In genomic region chr5:57042524-57042931, GRCh38 we compare ENCODE assay signal across 2 cellular contexts.
TF ChIP-seq lines count a peak whose summit lies in the region.

No MANE protein-coding gene starts in this region.

TF ChIP-seq in HEK293, 187 proteins besides CTCF, POLR2A, EP300 and RAD21 (continued from another document):
- TF ChIP-seq ZBTB1 (tag by site-specific recombination; IDR thresholded peaks at IDR 0.05) = peak; percentile 92
- no peak for TF ChIP-seq ZNF677 (tag by site-specific recombination; IDR thresholded peaks at IDR 0.05)
- peak; percentile 6; the same call in 1 of the 2 replicates for TF ChIP-seq ZNF654 (tag by site-specific recombination; IDR thresholded peaks at IDR 0.05; ENCODE audit: low read depth)
- TF ChIP-seq HIC1 (tag by site-specific recombination; IDR thresholded peaks at IDR 0.05) = no peak
- TF ChIP-seq KLF8 (tag by site-specific recombination; IDR thresholded peaks at IDR 0.05) = peak; percentile 82
- peak; percentile 97 for TF ChIP-seq ZNF692 (tag by site-specific recombination; IDR thresholded peaks at IDR 0.05)
- TF ChIP-seq, protein P1, sequence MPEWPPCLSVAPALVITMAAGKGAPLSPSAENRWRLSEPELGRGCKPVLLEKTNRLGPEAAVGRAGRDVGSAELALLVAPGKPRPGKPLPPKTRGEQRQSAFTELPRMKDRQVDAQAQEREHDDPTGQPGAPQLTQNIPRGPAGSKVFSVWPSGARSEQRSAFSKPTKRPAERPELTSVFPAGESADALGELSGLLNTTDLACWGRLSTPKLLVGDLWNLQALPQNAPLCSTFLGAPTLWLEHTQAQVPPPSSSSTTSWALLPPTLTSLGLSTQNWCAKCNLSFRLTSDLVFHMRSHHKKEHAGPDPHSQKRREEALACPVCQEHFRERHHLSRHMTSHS (tag by site-specific recombination; IDR thresholded peaks at IDR 0.05) = peak; percentile 98
- peak; percentile 77 for TF ChIP-seq ZNF664 (tag by site-specific recombination; IDR thresholded peaks at IDR 0.05)
- TF ChIP-seq ZNF747 (tag by site-specific recombination; IDR thresholded peaks at IDR 0.05) = no peak
- TF ChIP-seq ZNF548 (tag by site-specific recombination; IDR thresholded peaks at IDR 0.05) = peak; percentile 66; the same call in 1 of the 2 replicates
- TF ChIP-seq IKZF3 (tag by site-specific recombination; IDR thresholded peaks at IDR 0.05) = peak; percentile 89
- TF ChIP-seq YY2 (tag by site-specific recombination; IDR thresholded peaks at IDR 0.05) = no peak
- peak; percentile 59 for TF ChIP-seq ZNF600 (tag by site-specific recombination; IDR thresholded peaks at IDR 0.05)
- TF ChIP-seq, protein P2, sequence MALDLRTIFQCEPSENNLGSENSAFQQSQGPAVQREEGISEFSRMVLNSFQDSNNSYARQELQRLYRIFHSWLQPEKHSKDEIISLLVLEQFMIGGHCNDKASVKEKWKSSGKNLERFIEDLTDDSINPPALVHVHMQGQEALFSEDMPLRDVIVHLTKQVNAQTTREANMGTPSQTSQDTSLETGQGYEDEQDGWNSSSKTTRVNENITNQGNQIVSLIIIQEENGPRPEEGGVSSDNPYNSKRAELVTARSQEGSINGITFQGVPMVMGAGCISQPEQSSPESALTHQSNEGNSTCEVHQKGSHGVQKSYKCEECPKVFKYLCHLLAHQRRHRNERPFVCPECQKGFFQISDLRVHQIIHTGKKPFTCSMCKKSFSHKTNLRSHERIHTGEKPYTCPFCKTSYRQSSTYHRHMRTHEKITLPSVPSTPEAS (tag by site-specific recombination; IDR thresholded peaks at IDR 0.05) = peak; percentile 78
- TF ChIP-seq ZSCAN18 (tag by site-specific recombination; IDR thresholded peaks at IDR 0.05) = peak; percentile 94
- peak; percentile 96 for TF ChIP-seq ZXDB (tag by site-specific recombination; IDR thresholded peaks at IDR 0.05)
- peak; percentile 95 for TF ChIP-seq GLI2 (tag by site-specific recombination; IDR thresholded peaks at IDR 0.05; ENCODE audit: borderline replicate concordance, low read depth)

TF ChIP-seq in K562, 482 proteins besides CTCF, POLR2A, EP300 and RAD21 (continued from another document and continues in another):
- no peak for TF ChIP-seq STAT6 (CRISPR knock-in tag; IDR thresholded peaks at IDR 0.05)
- no peak for TF ChIP-seq DDX20 (tag; IDR thresholded peaks at IDR 0.05; ENCODE audit: low read depth)
- TF ChIP-seq, protein P3, sequence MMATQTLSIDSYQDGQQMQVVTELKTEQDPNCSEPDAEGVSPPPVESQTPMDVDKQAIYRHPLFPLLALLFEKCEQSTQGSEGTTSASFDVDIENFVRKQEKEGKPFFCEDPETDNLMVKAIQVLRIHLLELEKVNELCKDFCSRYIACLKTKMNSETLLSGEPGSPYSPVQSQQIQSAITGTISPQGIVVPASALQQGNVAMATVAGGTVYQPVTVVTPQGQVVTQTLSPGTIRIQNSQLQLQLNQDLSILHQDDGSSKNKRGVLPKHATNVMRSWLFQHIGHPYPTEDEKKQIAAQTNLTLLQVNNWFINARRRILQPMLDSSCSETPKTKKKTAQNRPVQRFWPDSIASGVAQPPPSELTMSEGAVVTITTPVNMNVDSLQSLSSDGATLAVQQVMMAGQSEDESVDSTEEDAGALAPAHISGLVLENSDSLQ (IDR thresholded peaks at IDR 0.05) = peak; percentile 83
- TF ChIP-seq, protein P4, sequence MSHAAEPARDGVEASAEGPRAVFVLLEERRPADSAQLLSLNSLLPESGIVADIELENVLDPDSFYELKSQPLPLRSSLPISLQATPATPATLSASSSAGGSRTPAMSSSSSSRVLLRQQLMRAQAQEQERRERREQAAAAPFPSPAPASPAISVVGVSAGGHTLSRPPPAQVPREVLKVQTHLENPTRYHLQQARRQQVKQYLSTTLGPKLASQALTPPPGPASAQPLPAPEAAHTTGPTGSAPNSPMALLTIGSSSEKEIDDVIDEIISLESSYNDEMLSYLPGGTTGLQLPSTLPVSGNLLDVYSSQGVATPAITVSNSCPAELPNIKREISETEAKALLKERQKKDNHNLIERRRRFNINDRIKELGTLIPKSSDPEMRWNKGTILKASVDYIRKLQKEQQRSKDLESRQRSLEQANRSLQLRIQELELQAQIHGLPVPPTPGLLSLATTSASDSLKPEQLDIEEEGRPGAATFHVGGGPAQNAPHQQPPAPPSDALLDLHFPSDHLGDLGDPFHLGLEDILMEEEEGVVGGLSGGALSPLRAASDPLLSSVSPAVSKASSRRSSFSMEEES (CRISPR knock-in tag; IDR thresholded peaks at IDR 0.05) = no peak
- TF ChIP-seq ARID2 (IDR thresholded peaks at IDR 0.05) = no peak
- no peak for TF ChIP-seq POLR2H (tag; IDR thresholded peaks at IDR 0.05; ENCODE audit: low read depth)
- no peak for TF ChIP-seq ZNF589 (CRISPR knock-in tag; IDR thresholded peaks at IDR 0.05; ENCODE audit: low read depth)
- no peak for TF ChIP-seq KLF1 (tag; IDR thresholded peaks at IDR 0.05)
- no peak for TF ChIP-seq ZNF134 (CRISPR knock-in tag; conservative IDR thresholded peaks at IDR 0.05)
- TF ChIP-seq RCOR1 (IDR thresholded peaks at IDR 0.05; ENCODE audit: borderline replicate concordance in 1 of 2, low read depth in 2 of 2, low read length in 2 of 2) = peak in 1 of 2 experiments; percentile 93; a peak in 2 of 4 replicates
- TF ChIP-seq OTX1 (CRISPR knock-in tag; IDR thresholded peaks at IDR 0.05) = 0 out of 2 replicates have a peak, but pooled peaks have one; percentile 28
- no peak for TF ChIP-seq ZNF639 (CRISPR knock-in tag; conservative IDR thresholded peaks at IDR 0.05 in 1 of 2, IDR thresholded peaks at IDR 0.05 in 1 of 2)
- TF ChIP-seq, protein P5, sequence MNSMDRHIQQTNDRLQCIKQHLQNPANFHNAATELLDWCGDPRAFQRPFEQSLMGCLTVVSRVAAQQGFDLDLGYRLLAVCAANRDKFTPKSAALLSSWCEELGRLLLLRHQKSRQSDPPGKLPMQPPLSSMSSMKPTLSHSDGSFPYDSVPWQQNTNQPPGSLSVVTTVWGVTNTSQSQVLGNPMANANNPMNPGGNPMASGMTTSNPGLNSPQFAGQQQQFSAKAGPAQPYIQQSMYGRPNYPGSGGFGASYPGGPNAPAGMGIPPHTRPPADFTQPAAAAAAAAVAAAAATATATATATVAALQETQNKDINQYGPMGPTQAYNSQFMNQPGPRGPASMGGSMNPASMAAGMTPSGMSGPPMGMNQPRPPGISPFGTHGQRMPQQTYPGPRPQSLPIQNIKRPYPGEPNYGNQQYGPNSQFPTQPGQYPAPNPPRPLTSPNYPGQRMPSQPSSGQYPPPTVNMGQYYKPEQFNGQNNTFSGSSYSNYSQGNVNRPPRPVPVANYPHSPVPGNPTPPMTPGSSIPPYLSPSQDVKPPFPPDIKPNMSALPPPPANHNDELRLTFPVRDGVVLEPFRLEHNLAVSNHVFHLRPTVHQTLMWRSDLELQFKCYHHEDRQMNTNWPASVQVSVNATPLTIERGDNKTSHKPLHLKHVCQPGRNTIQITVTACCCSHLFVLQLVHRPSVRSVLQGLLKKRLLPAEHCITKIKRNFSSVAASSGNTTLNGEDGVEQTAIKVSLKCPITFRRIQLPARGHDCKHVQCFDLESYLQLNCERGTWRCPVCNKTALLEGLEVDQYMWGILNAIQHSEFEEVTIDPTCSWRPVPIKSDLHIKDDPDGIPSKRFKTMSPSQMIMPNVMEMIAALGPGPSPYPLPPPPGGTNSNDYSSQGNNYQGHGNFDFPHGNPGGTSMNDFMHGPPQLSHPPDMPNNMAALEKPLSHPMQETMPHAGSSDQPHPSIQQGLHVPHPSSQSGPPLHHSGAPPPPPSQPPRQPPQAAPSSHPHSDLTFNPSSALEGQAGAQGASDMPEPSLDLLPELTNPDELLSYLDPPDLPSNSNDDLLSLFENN (IDR thresholded peaks at IDR 0.05; ENCODE audit: low read depth in 2 of 2, low read length in 2 of 2) = peak in 1 of 2 experiments; percentile 39; a peak in 1 of 4 replicates
- TF ChIP-seq ZFP36 (IDR thresholded peaks at IDR 0.05; ENCODE audit: low read depth, low read length, partially characterized antibody) = peak; percentile 71
- TF ChIP-seq KDM5B (IDR thresholded peaks at IDR 0.05; ENCODE audit: insufficient replicate concordance, low read depth, low read length) = no peak
- no peak for TF ChIP-seq KAT8 (IDR thresholded peaks at IDR 0.05; ENCODE audit: low read depth)
- TF ChIP-seq CBFA2T3 (IDR thresholded peaks at IDR 0.05) = peak; percentile 94
- no peak for TF ChIP-seq MCM5 (IDR thresholded peaks at IDR 0.05; ENCODE audit: low read depth)
- TF ChIP-seq SMARCA4 (IDR thresholded peaks at IDR 0.05) = peak; percentile 89
- no peak for TF ChIP-seq PATZ1 (CRISPR knock-in tag; IDR thresholded peaks at IDR 0.05; ENCODE audit: borderline replicate concordance)
- peak; percentile 68 for TF ChIP-seq MTA2 (IDR thresholded peaks at IDR 0.05; ENCODE audit: low read depth)
- TF ChIP-seq SIN3B (IDR thresholded peaks at IDR 0.05; ENCODE audit: low read depth) = no peak
- TF ChIP-seq, protein P6, sequence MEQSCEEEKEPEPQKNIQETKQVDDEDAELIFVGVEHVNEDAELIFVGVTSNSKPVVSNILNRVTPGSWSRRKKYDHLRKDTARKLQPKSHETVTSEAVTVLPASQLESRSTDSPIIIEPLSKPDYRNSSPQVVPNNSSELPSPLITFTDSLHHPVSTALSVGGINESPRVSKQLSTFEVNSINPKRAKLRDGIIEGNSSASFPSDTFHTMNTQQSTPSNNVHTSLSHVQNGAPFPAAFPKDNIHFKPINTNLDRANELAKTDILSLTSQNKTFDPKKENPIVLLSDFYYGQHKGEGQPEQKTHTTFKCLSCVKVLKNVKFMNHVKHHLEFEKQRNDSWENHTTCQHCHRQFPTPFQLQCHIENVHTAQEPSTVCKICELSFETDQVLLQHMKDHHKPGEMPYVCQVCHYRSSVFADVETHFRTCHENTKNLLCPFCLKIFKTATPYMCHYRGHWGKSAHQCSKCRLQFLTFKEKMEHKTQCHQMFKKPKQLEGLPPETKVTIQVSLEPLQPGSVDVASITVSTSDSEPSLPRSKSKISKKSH (CRISPR knock-in tag; IDR thresholded peaks at IDR 0.05) = no peak
- TF ChIP-seq LCOR (CRISPR knock-in tag; IDR thresholded peaks at IDR 0.05) = no peak
- no peak for TF ChIP-seq ZNF133 (CRISPR knock-in tag; IDR thresholded peaks at IDR 0.05)
- no peak for TF ChIP-seq KAT7 (CRISPR knock-in tag; IDR thresholded peaks at IDR 0.05; ENCODE audit: borderline replicate concordance)
- TF ChIP-seq, protein P7, sequence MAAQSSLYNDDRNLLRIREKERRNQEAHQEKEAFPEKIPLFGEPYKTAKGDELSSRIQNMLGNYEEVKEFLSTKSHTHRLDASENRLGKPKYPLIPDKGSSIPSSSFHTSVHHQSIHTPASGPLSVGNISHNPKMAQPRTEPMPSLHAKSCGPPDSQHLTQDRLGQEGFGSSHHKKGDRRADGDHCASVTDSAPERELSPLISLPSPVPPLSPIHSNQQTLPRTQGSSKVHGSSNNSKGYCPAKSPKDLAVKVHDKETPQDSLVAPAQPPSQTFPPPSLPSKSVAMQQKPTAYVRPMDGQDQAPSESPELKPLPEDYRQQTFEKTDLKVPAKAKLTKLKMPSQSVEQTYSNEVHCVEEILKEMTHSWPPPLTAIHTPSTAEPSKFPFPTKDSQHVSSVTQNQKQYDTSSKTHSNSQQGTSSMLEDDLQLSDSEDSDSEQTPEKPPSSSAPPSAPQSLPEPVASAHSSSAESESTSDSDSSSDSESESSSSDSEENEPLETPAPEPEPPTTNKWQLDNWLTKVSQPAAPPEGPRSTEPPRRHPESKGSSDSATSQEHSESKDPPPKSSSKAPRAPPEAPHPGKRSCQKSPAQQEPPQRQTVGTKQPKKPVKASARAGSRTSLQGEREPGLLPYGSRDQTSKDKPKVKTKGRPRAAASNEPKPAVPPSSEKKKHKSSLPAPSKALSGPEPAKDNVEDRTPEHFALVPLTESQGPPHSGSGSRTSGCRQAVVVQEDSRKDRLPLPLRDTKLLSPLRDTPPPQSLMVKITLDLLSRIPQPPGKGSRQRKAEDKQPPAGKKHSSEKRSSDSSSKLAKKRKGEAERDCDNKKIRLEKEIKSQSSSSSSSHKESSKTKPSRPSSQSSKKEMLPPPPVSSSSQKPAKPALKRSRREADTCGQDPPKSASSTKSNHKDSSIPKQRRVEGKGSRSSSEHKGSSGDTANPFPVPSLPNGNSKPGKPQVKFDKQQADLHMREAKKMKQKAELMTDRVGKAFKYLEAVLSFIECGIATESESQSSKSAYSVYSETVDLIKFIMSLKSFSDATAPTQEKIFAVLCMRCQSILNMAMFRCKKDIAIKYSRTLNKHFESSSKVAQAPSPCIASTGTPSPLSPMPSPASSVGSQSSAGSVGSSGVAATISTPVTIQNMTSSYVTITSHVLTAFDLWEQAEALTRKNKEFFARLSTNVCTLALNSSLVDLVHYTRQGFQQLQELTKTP (IDR thresholded peaks at IDR 0.05; ENCODE audit: low read depth in 1 of 2, partially characterized antibody in 2 of 2) = peak in 1 of 2 experiments; percentile 35
- TF ChIP-seq RNF2 (IDR thresholded peaks at IDR 0.05) = peak; percentile 65; the same call in 1 of the 2 replicates
- TF ChIP-seq PTTG1 (tag; IDR thresholded peaks at IDR 0.05; ENCODE audit: low read depth) = no peak
